ENCODE assay signal across 12 cellular contexts in the genomic region with DNA sequence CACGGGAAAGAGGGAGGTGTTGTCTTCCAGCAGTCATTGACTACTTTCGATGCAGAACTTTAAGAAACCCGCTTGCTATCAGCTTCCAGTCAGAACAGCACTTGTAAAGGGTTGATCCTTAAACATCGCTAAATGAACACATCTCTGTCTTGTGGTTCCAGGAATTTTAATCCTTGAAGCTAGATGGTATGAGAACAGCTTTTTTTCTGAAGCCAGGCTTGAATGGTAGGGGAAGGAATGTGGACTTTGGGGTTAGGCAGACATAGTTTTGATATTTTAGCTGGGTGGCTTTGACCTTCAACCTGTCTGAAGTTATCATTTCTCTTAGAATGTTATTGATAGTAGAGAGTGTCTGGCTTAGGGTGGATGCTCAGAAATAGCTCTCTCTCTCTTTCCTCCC.
DNase-seq lines count a peak whose midpoint lies in the region; ATAC-seq lines count a peak whose summit lies in the region.
"Had no signal": no experiment of that assay in that cellular context is flagged by ENCODE, and none has a peak within 500 bp of the region (broad histone marks: within the 10 kb centered on the region; RNA-seq: fewer than 3 reads in every experiment).

No MANE protein-coding gene starts in this region.

- no peak for ATAC-seq in stimulated activated effector memory CD8-positive, alpha-beta T cell treated with anti-CD3 and anti-CD28 coated beads, Interleukin-12 subunit alpha, Interleukin-12 subunit beta, amount 100 ng/mL, for 72 hours

- no peaks in the 10 kb centered on the region for H3K9me3 Mint-ChIP-seq in stimulated activated effector memory CD8-positive, alpha-beta T cell treated with anti-CD3 and anti-CD28 coated beads, Interleukin-12 subunit alpha, Interleukin-12 subunit beta, amount 100 ng/mL, for 72 hours
- H3K9me3 Mint-ChIP-seq in activated CD4-positive, alpha-beta T cell treated with anti-CD3 and anti-CD28 coated beads, Interleukin-2, amount 10 ng/mL, durations not matched to agents 7 days and 5 days: no peaks in the 10 kb centered on the region
- H3K9me3 Mint-ChIP-seq: CD8-positive, alpha-beta memory T cell; H9 had no signal

- peaks cover 35% of the 10 kb centered on the region for H3K27me3 Mint-ChIP-seq in activated CD4-positive, alpha-beta T cell treated with anti-CD3 and anti-CD28 coated beads, Interleukin-2, amount 10 ng/mL, durations not matched to agents 7 days and 5 days

- in situ Hi-C loops in ACHN (cut with HindIII; ENCODE audit: low pct_ligation_motif_present, low pct_unique_long_range_greater_than_20kb, low sequenced_read_pairs): no loop called here

- H3K36me3 Mint-ChIP-seq in stimulated activated effector memory CD8-positive, alpha-beta T cell treated with anti-CD3 and anti-CD28 coated beads, Interleukin-12 subunit alpha, Interleukin-12 subunit beta, amount 100 ng/mL, for 72 hours: no peaks in the 10 kb centered on the region
- no peaks in the 10 kb centered on the region for H3K36me3 Mint-ChIP-seq in activated CD4-positive, alpha-beta T cell treated with anti-CD3 and anti-CD28 coated beads, Interleukin-2, amount 10 ng/mL, durations not matched to agents 7 days and 5 days (ENCODE audit: low read depth)

- no peak overlapping the region for H3K4me3 Mint-ChIP-seq in stimulated activated effector memory CD8-positive, alpha-beta T cell treated with anti-CD3 and anti-CD28 coated beads, Interleukin-12 subunit alpha, Interleukin-12 subunit beta, amount 100 ng/mL, for 72 hours
- no peak overlapping the region for H3K4me3 Mint-ChIP-seq in activated CD4-positive, alpha-beta T cell treated with anti-CD3 and anti-CD28 coated beads, Interleukin-2, amount 10 ng/mL, durations not matched to agents 7 days and 5 days
- H3K4me3 Mint-ChIP-seq: CD8-positive, alpha-beta memory T cell; H9 had no signal

- CTCF ChIA-PET in activated CD4-positive, alpha-beta T cell treated with anti-CD3 and anti-CD28 coated beads, Interleukin-2, amount 10 ng/mL, durations not matched to agents 7 days and 5 days (lab: Charles Lee): interaction anchor here (0.6 to 1.3 kb wide), 2 partner anchors 118 to 147 kb away, joined by 3 read pairs; no protein-coding TSS in a partner anchor

- DNase-seq in HS-27A (ENCODE audit: low read depth) (peak; percentile 26), astrocyte of the hippocampus (ENCODE audit: low read depth, low spot score) (peak; percentile 59), myocyte (ENCODE audit: low read depth) (peak; percentile 37), ACHN (no peak)
- DNase-seq in stimulated activated effector memory CD8-positive, alpha-beta T cell treated with anti-CD3 and anti-CD28 coated beads, Interleukin-12 subunit alpha, Interleukin-12 subunit beta, amount 100 ng/mL, for 72 hours (ENCODE audit: low spot score in 2 of 2): no peak
- DNase-seq in activated CD4-positive, alpha-beta T cell treated with anti-CD3 and anti-CD28 coated beads, Interleukin-2, amount 10 ng/mL, durations not matched to agents 7 days and 5 days: no peak
- no peak for DNase-seq in stimulated activated naive CD4-positive, alpha-beta T cell treated with Interleukin-2 at 50 U/mL for 16 hours (lab: John Stamatoyannopoulos, UW)
- DNase-seq: AML-193; CD8-positive, alpha-beta memory T cell; DMS53; GOT3; H9 had no signal

- peaks cover 9% of the 10 kb centered on the region for H3K4me1 Mint-ChIP-seq in stimulated activated effector memory CD8-positive, alpha-beta T cell treated with anti-CD3 and anti-CD28 coated beads, Interleukin-12 subunit alpha, Interleukin-12 subunit beta, amount 100 ng/mL, for 72 hours
- peaks cover 3% of the 10 kb centered on the region for H3K4me1 Mint-ChIP-seq in activated CD4-positive, alpha-beta T cell treated with anti-CD3 and anti-CD28 coated beads, Interleukin-2, amount 10 ng/mL, durations not matched to agents 7 days and 5 days
- H3K4me1 Mint-ChIP-seq: CD8-positive, alpha-beta memory T cell; H9 had no signal

- POLR2A ChIA-PET in activated CD4-positive, alpha-beta T cell treated with anti-CD3 and anti-CD28 coated beads, Interleukin-2, amount 10 ng/mL, durations not matched to agents 7 days and 5 days (lab: Charles Lee): interaction anchor here (0.6 kb wide), 1 partner anchor 256 kb away, joined by 5 read pairs; no protein-coding TSS in a partner anchor

- peak overlapping the region; percentile 4 for H3K27ac Mint-ChIP-seq in stimulated activated effector memory CD8-positive, alpha-beta T cell treated with anti-CD3 and anti-CD28 coated beads, Interleukin-12 subunit alpha, Interleukin-12 subunit beta, amount 100 ng/mL, for 72 hours
- H3K27ac Mint-ChIP-seq in activated CD4-positive, alpha-beta T cell treated with anti-CD3 and anti-CD28 coated beads, Interleukin-2, amount 10 ng/mL, durations not matched to agents 7 days and 5 days: no peak overlapping the region
- H3K27ac Mint-ChIP-seq: CD8-positive, alpha-beta memory T cell; H9 had no signal

Comparison
In these comparisons a context has a peak if more than half of its experiments do, and no peak if none do; other contexts are left out.
1. DNase-seq: peak in HS-27A (single experiment), astrocyte of the hippocampus (single experiment) and myocyte (single experiment); none in stimulated activated effector memory CD8-positive, alpha-beta T cell treated with anti-CD3 and anti-CD28 coated beads, Interleukin-12 subunit alpha, Interleukin-12 subunit beta, amount 100 ng/mL, for 72 hours (0 of 2), activated CD4-positive, alpha-beta T cell treated with anti-CD3 and anti-CD28 coated beads, Interleukin-2, amount 10 ng/mL, durations not matched to agents 7 days and 5 days (single experiment), ACHN (single experiment) and stimulated activated naive CD4-positive, alpha-beta T cell treated with Interleukin-2 at 50 U/mL for 16 hours (single experiment).